Comparison of ENCODE assay signal across 2 cellular contexts in genomic region chr17:2684549-2684948, GRCh38.
TF ChIP-seq lines count a peak whose summit lies in the region.

No MANE protein-coding gene starts in this region.

TF ChIP-seq in WTC11, 78 proteins besides CTCF, POLR2A, EP300 and RAD21 (continued from another document):
- TF ChIP-seq ZBTB21 (CRISPR knock-in tag; IDR thresholded peaks at IDR 0.05; ENCODE audit: borderline replicate concordance), result no peak
- TF ChIP-seq CBFB (CRISPR knock-in tag; IDR thresholded peaks at IDR 0.05; ENCODE audit: low read depth), result no peak
- TF ChIP-seq, protein P1, sequence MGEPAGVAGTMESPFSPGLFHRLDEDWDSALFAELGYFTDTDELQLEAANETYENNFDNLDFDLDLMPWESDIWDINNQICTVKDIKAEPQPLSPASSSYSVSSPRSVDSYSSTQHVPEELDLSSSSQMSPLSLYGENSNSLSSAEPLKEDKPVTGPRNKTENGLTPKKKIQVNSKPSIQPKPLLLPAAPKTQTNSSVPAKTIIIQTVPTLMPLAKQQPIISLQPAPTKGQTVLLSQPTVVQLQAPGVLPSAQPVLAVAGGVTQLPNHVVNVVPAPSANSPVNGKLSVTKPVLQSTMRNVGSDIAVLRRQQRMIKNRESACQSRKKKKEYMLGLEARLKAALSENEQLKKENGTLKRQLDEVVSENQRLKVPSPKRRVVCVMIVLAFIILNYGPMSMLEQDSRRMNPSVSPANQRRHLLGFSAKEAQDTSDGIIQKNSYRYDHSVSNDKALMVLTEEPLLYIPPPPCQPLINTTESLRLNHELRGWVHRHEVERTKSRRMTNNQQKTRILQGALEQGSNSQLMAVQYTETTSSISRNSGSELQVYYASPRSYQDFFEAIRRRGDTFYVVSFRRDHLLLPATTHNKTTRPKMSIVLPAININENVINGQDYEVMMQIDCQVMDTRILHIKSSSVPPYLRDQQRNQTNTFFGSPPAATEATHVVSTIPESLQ (CRISPR knock-in tag; IDR thresholded peaks at IDR 0.05), result no peak
- TF ChIP-seq FOXK1 (CRISPR knock-in tag; IDR thresholded peaks at IDR 0.05), result no peak
- TF ChIP-seq ZNF512 (CRISPR knock-in tag; IDR thresholded peaks at IDR 0.05; ENCODE audit: borderline replicate concordance), result no peak
- no peak for TF ChIP-seq ATF3 (CRISPR knock-in tag; conservative IDR thresholded peaks at IDR 0.05)

TF ChIP-seq in GM23338, 12 proteins besides CTCF, POLR2A, EP300 and RAD21 (continued from another document):
- TF ChIP-seq, protein P2, sequence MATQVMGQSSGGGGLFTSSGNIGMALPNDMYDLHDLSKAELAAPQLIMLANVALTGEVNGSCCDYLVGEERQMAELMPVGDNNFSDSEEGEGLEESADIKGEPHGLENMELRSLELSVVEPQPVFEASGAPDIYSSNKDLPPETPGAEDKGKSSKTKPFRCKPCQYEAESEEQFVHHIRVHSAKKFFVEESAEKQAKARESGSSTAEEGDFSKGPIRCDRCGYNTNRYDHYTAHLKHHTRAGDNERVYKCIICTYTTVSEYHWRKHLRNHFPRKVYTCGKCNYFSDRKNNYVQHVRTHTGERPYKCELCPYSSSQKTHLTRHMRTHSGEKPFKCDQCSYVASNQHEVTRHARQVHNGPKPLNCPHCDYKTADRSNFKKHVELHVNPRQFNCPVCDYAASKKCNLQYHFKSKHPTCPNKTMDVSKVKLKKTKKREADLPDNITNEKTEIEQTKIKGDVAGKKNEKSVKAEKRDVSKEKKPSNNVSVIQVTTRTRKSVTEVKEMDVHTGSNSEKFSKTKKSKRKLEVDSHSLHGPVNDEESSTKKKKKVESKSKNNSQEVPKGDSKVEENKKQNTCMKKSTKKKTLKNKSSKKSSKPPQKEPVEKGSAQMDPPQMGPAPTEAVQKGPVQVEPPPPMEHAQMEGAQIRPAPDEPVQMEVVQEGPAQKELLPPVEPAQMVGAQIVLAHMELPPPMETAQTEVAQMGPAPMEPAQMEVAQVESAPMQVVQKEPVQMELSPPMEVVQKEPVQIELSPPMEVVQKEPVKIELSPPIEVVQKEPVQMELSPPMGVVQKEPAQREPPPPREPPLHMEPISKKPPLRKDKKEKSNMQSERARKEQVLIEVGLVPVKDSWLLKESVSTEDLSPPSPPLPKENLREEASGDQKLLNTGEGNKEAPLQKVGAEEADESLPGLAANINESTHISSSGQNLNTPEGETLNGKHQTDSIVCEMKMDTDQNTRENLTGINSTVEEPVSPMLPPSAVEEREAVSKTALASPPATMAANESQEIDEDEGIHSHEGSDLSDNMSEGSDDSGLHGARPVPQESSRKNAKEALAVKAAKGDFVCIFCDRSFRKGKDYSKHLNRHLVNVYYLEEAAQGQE (IDR thresholded peaks at IDR 0.05; ENCODE audit: unreplicated experiment), result no peak
- no peak for TF ChIP-seq NANOG (IDR thresholded peaks at IDR 0.05; ENCODE audit: borderline replicate concordance)
TF ChIP-seq in GM23338: peak in this region for 0.
